ENCODE assay signal across 7 cellular contexts in the genomic region with DNA sequence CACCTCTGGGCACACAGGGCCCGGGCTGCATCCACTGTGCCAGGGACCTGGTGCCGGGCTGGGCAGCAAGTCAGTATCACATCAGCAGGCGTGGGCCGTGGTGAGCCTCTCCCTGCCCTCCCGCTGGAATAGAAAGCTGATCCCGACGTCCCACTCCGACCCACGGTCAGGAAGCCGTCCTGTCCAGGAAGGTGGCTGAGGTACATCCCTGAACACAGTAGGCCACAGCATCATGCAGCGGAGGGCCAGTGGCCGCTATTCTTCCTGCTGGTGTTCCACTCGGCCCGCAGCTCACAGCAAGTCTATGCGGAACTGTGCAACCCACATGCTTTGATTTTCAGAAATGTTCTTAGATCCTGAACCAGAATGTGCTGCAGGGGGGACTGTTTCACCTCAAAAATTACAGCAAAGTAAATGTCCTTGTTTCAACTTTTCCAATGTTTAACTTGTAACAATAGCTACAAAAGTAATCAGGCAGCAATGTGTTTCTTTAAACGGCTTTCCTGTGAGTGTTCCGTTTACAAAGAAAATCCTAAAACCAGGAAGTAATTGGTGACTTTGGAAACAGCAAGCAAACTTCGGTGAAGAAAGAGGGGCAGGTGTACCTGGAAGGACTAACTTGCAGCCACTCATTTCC. TPM values are rescaled to one million over a fixed set of nuclear protein-coding genes. Genes with fewer than 3 reads are reported as not detected.
DNase-seq lines count a peak whose midpoint lies in the region; ATAC-seq and TF ChIP-seq lines count a peak whose summit lies in the region.

No MANE protein-coding gene starts in this region.

- DNase-seq in IMR-90 = no peak
- no peak for DNase-seq in NOMO-1 treated with DMSO at 0.1 percent for 48 hours (lab: John Stamatoyannopoulos, UW; ENCODE audit: unreplicated experiment)
- DNase-seq in stimulated activated CD4-positive, alpha-beta T cell treated with anti-CD3 and anti-CD28 coated beads, Interleukin-2, amount 100 ng/mL, for 48 hours = no peak
- no peak for DNase-seq in SHP77 (lab: John Stamatoyannopoulos, UW)

- 0 out of 2 replicates have a peak overlapping the region, but pooled peaks have one; percentile 20 for H3K14ac ChIP-seq in IMR-90 (replicated peaks; ENCODE audit: low read depth, low read length)

- H3K36me3 ChIP-seq in IMR-90 (ENCODE audit: control insufficient read depth, insufficient read depth, low read length) = no peaks in the 10 kb centered on the region
- H3K36me3 ChIP-seq in subcutaneous abdominal adipose tissue (ENCODE audit: control insufficient read depth in 5 of 5, insufficient read depth in 5 of 5, low read length in 5 of 5) = no peaks in the 10 kb centered on the region

- H3K4me3 ChIP-seq in IMR-90 (ENCODE audit: insufficient read depth, low read depth, low read length) (peak overlapping the region; percentile 45; the same call in 1 of the 2 replicates), subcutaneous abdominal adipose tissue (ENCODE audit: low read depth in 1 of 5, low read length in 5 of 5) (peak overlapping the region; percentile 48 to 65 (median 57))

- H3K4me1 ChIP-seq in IMR-90 (ENCODE audit: control insufficient read depth, insufficient read depth, low read length) = peaks cover 20% of the 10 kb centered on the region
- H3K4me1 ChIP-seq in subcutaneous abdominal adipose tissue (ENCODE audit: control insufficient read depth in 5 of 5, insufficient read depth in 5 of 5, low read length in 5 of 5) = peaks cover 12 to 78% (median 71%) of the 10 kb centered on the region in 5 donors

- peak overlapping the region; percentile 96 for H3K4me2 ChIP-seq in IMR-90 (ENCODE audit: low read depth, low read length)

- peak overlapping the region; percentile 69; the same call in 1 of the 2 replicates for H2AK5ac ChIP-seq in IMR-90 (ENCODE audit: low read depth, low read length)

- H2BK15ac ChIP-seq in IMR-90 (ENCODE audit: low read depth, low read length) = no peak overlapping the region

- POLR2A ChIA-PET in IMR-90 (lab: Charles Lee; ENCODE audit: unreplicated experiment) = no interaction called here

- CTCF ChIA-PET in IMR-90 (lab: Yijun Ruan, JAX) = interaction anchor here (1.4 kb wide), 1 partner anchor 51 kb away, joined by 4 read pairs; no protein-coding TSS in a partner anchor

- no peak for TF ChIP-seq POLR2A in IMR-90 (IDR thresholded peaks at IDR 0.05; ENCODE audit: low read depth, low read length)

- H3K27me3 ChIP-seq in IMR-90 (ENCODE audit: control insufficient read depth, insufficient read depth, low read length) (no peaks in the 10 kb centered on the region), layer of hippocampus (ENCODE audit: control insufficient read depth, insufficient read depth, low read length) (no peaks in the 10 kb centered on the region), subcutaneous abdominal adipose tissue (ENCODE audit: control insufficient read depth in 5 of 5, insufficient read depth in 4 of 5, low read length in 5 of 5) (no peaks in the 10 kb centered on the region)

- intact Hi-C loops in IMR-90 (cut with micrococcal nuclease) = loop anchor here (5.0 to 10.0 kb wide), 2 partner anchors 94 to 139 kb away; a partner anchor contains a TSS

- H4K91ac ChIP-seq in IMR-90 (ENCODE audit: insufficient read depth, low read depth, low read length) = peak overlapping the region; percentile 4; the same call in 1 of the 2 replicates

- peak overlapping the region; percentile 28 for H3K4ac ChIP-seq in IMR-90 (ENCODE audit: low read depth, low read length)

- peak overlapping the region; percentile 62 for H2BK5ac ChIP-seq in IMR-90 (ENCODE audit: low read depth, low read length, poor library complexity, severe bottlenecking)

- H3K27ac ChIP-seq in IMR-90 (ENCODE audit: insufficient read depth, low read length) = peak overlapping the region; percentile 88
- H3K27ac ChIP-seq in angular gyrus (ENCODE audit: low read depth, low read length) = peak overlapping the region; percentile 91
- H3K27ac ChIP-seq in layer of hippocampus (ENCODE audit: low read depth, low read length) = peak overlapping the region; percentile 88
- peak overlapping the region; percentile 88 for H3K27ac ChIP-seq in subcutaneous abdominal adipose tissue (ENCODE audit: low read depth, low read length)

- ATAC-seq in IMR-90 (ENCODE audit: low read depth) = no peak

- H3K9ac ChIP-seq in IMR-90 (ENCODE audit: low read depth, low read length) (peak overlapping the region; percentile 79), subcutaneous abdominal adipose tissue (ENCODE audit: low read length in 5 of 5) (peak overlapping the region in 4 of 5 donors; percentile 8 to 42 (median 13))

- WGBS in IMR-90 (ENCODE audit: extremely low coverage in 2 of 2, insufficient read length in 1 of 2), 2 experiments = 83% methylated on average over 9 of the region's 18 CpGs; no CpG with 5 or more reads in 1 of the 2 experiments

- H3K18ac ChIP-seq in IMR-90 (ENCODE audit: low read depth, low read length) = peak overlapping the region; percentile 24; the same call in 1 of the 2 replicates

- H4K5ac ChIP-seq in IMR-90 (ENCODE audit: low read depth, low read length) = peak overlapping the region; percentile 84

- no peaks in the 10 kb centered on the region for H3K9me3 ChIP-seq in IMR-90 (ENCODE audit: control insufficient read depth, insufficient read depth, low read length)
- no peaks in the 10 kb centered on the region for H3K9me3 ChIP-seq in subcutaneous abdominal adipose tissue (ENCODE audit: control insufficient read depth in 5 of 5, low read length in 5 of 5)

- H3K23ac ChIP-seq in IMR-90 (ENCODE audit: low read depth, low read length) = no peak overlapping the region

- H4K20me1 ChIP-seq in IMR-90 (ENCODE audit: insufficient read depth, low read length) = peaks cover 27% of the 10 kb centered on the region; the same call in 1 of the 2 replicates

- BruUV-seq in IMR-90 (replicated peaks; lab: Mats Ljungman, UMichigan) = no TSS peak

- in situ Hi-C loops in IMR-90 (cut with MboI; ENCODE audit: low sequenced_read_pairs) = no loop called here

- no peak for TF ChIP-seq CTCF in IMR-90 (conservative IDR thresholded peaks at IDR 0.05; ENCODE audit: low read depth, low read length)

- H2BK20ac ChIP-seq in IMR-90 (ENCODE audit: low read depth, low read length) = no peak overlapping the region

- TF ChIP-seq RAD21 in IMR-90 (IDR thresholded peaks at IDR 0.05; ENCODE audit: low read length) = no peak

- peak overlapping the region; percentile 5 for H2AK9ac ChIP-seq in IMR-90 (replicated peaks; ENCODE audit: low read depth, low read length, poor library complexity)

- peaks cover 7 to 38% of the 10 kb centered on the region in 2 experiments for H3K79me1 ChIP-seq in IMR-90 (ENCODE audit: low read depth in 1 of 2, low read length in 2 of 2)

- H2BK120ac ChIP-seq in IMR-90 (ENCODE audit: low read depth, low read length) = no peak overlapping the region

- H4K8ac ChIP-seq in IMR-90 (ENCODE audit: low read depth in 2 of 2, low read length in 2 of 2) = peak overlapping the region; percentile 18 to 90; a peak in 3 of 4 replicates

- H3K56ac ChIP-seq in IMR-90 (ENCODE audit: extremely low read depth, insufficient read depth, low read length) = no peak overlapping the region

- dilution Hi-C loops in IMR-90 (cut with HindIII; ENCODE audit: low sequenced_read_pairs, unreplicated experiment) = no loop called here

- H3K9me1 ChIP-seq in IMR-90 (ENCODE audit: insufficient read depth, low read length) = peaks cover 3% of the 10 kb centered on the region; the same call in 1 of the 2 replicates

- peak overlapping the region; percentile 86 for H2AFZ ChIP-seq in IMR-90 (replicated peaks; ENCODE audit: low read length, poor library complexity)

TF ChIP-seq in IMR-90, 13 proteins besides CTCF, POLR2A, EP300 and RAD21:
- no peak for TF ChIP-seq MAZ (IDR thresholded peaks at IDR 0.05; ENCODE audit: borderline replicate concordance, low read depth, low read length)

RNA-seq across cellular contexts. Expression of a gene that starts 0.7 kb away (rescaled TPM):
- total RNA-seq in IMR-90 (2012; rRNA removed) = 0.83 and 2.2 TPM in 2 replicates
- polyA plus RNA-seq in IMR-90 (2012; rRNA removed) = 2.5 and 3.4 TPM in 2 replicates
- 1.9 and 8.1 TPM in 2 replicates for polyA plus RNA-seq in IMR-90 (2012; cell fraction: cytosol; rRNA removed)
- 4.5 and 7.4 TPM in 2 replicates for polyA plus RNA-seq in IMR-90 (2012; cell fraction: nucleus; rRNA removed; ENCODE audit: low replicate concordance)

RNA-seq across cellular contexts. Expression of a gene that starts 44.2 kb away (rescaled TPM):
- total RNA-seq in IMR-90 (2012; rRNA removed) = 2.0 and 2.2 TPM in 2 replicates
- polyA plus RNA-seq in IMR-90 (2012; rRNA removed) = 5.8 and 6.3 TPM in 2 replicates
- 3.5 and 8.8 TPM in 2 replicates for polyA plus RNA-seq in IMR-90 (2012; cell fraction: cytosol; rRNA removed)
- polyA plus RNA-seq in IMR-90 (2012; cell fraction: nucleus; rRNA removed; ENCODE audit: low replicate concordance) = 10.8 and 20.8 TPM in 2 replicates
